Comparison of ENCODE assay signal across 1 cellular context in genomic region chr9:34458013-34458966, GRCh38.
TF ChIP-seq lines count a peak whose summit lies in the region.

Gene DNAI1, plus strand, starts transcription at chr9:34458805. Its CDS starts 201 bp downstream, at chr9:34459006.
Gene FAM219A, minus strand, starts transcription at chr9:34458570. Its CDS starts 307 bp downstream, at chr9:34458263.

TF ChIP-seq in K562, 482 proteins besides CTCF, POLR2A, EP300 and RAD21 (continued from another document):
- no peak for TF ChIP-seq BRF2 (IDR thresholded peaks at IDR 0.05; ENCODE audit: borderline replicate concordance, insufficient read depth, insufficient read length)
- no peak for TF ChIP-seq KLF10 (CRISPR knock-in tag; IDR thresholded peaks at IDR 0.05)
- TF ChIP-seq RNF219 (CRISPR knock-in tag; IDR thresholded peaks at IDR 0.05): no peak
- TF ChIP-seq MAFK (IDR thresholded peaks at IDR 0.05; ENCODE audit: low read length): peak; percentile 84
- peak; percentile 63 for TF ChIP-seq ZFX (CRISPR knock-in tag; IDR thresholded peaks at IDR 0.05)
- TF ChIP-seq SMARCA5 (IDR thresholded peaks at IDR 0.05): no peak
- TF ChIP-seq ZNF239 (CRISPR knock-in tag; IDR thresholded peaks at IDR 0.05): no peak
- no peak for TF ChIP-seq ASH1L (IDR thresholded peaks at IDR 0.05; ENCODE audit: borderline replicate concordance, low read depth, partially characterized antibody)
- no peak for TF ChIP-seq ZNF695 (CRISPR knock-in tag; IDR thresholded peaks at IDR 0.05)
- no peak for TF ChIP-seq ZNF277 (CRISPR knock-in tag; IDR thresholded peaks at IDR 0.05; ENCODE audit: borderline replicate concordance)
- no peak for TF ChIP-seq THRAP3 (IDR thresholded peaks at IDR 0.05; ENCODE audit: borderline replicate concordance)
- no peak for TF ChIP-seq THAP7 (CRISPR knock-in tag; IDR thresholded peaks at IDR 0.05)
- TF ChIP-seq ELF2 (CRISPR knock-in tag; IDR thresholded peaks at IDR 0.05): peak; percentile 82
- TF ChIP-seq ZC3H4 (CRISPR knock-in tag; IDR thresholded peaks at IDR 0.05; ENCODE audit: borderline replicate concordance): no peak
- TF ChIP-seq RFX7 (CRISPR knock-in tag; IDR thresholded peaks at IDR 0.05): no peak
- TF ChIP-seq THRA (IDR thresholded peaks at IDR 0.05): no peak
- no peak for TF ChIP-seq MCM5 (IDR thresholded peaks at IDR 0.05; ENCODE audit: low read depth)
- TF ChIP-seq RREB1 (CRISPR knock-in tag; IDR thresholded peaks at IDR 0.05): no peak
- no peak for TF ChIP-seq PPARD (CRISPR knock-in tag; IDR thresholded peaks at IDR 0.05)
- TF ChIP-seq RFX5 (IDR thresholded peaks at IDR 0.05; ENCODE audit: low read depth, low read length): no peak
- no peak for TF ChIP-seq MTA1 (IDR thresholded peaks at IDR 0.05; ENCODE audit: borderline replicate concordance)
- no peak for TF ChIP-seq TRIM24 (IDR thresholded peaks at IDR 0.05)
- peak; percentile 34 to 71; a peak in 3 of 4 replicates for TF ChIP-seq MAZ (CRISPR knock-in tag; conservative IDR thresholded peaks at IDR 0.05 in 1 of 2, IDR thresholded peaks at IDR 0.05 in 1 of 2)
- peak; percentile 42; the same call in 1 of the 2 replicates for TF ChIP-seq PHF8 (IDR thresholded peaks at IDR 0.05; ENCODE audit: borderline replicate concordance, low read length)
- TF ChIP-seq GABPB1 (CRISPR knock-in tag; IDR thresholded peaks at IDR 0.05): peak; percentile 47; the same call in 1 of the 2 replicates
- TF ChIP-seq CREM (IDR thresholded peaks at IDR 0.05; ENCODE audit: low read depth): 0 out of 2 replicates have a peak, but pooled peaks have one; percentile 54
